ENCODE assay signal across 8 cellular contexts in the genomic region with DNA sequence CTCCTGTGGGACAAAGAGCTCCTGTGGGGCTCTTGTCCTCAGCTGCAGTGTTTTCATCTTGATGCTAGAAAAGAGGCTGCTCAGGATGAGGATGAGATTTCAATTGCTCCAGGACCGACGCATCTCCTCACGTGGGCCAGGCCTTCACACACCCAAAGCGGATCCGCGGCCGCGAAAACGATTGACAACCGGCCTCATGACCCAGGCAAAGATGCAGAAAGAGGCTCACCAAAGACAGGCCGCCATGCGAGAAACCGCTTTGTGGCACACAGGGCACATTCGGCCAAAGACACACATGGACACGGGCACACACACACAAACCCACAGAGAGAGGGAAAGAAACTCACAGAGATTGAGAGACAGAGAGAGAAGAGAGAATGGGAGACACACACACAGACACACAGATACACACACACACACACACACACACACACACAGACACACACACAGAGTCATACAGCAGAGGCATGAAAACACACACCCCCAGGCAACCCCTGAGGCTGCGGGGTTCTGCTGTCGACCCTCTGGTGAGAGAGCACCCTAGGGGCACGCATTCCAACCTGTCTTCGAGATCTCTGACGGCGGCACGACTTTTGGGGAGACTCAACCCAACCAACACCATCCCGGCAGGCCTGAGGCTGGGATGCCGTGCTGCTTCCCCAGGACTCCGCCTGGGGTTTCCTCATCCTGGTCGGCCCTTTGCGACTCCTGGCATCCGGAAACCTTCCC.
DNase-seq lines count a peak whose midpoint lies in the region; ATAC-seq and TF ChIP-seq lines count a peak whose summit lies in the region.

No MANE protein-coding gene starts in this region.

- DNase-seq in CD14-positive monocyte (ENCODE audit: low spot score) (no peak), NT2/D1 (ENCODE audit: low read depth, low spot score) (no peak), endodermal cell (no peak), neuronal stem cell (ENCODE audit: low spot score) (no peak), HEK293T (ENCODE audit: extremely low spot score) (no peak), left lobe of liver (ENCODE audit: low spot score) (no peak)
- DNase-seq in stimulated activated CD4-positive, alpha-beta T cell treated with anti-CD3 and anti-CD28 coated beads, Interleukin-4, amount 100 ng/mL, for 24 hours: no peak

- H3K4me1 Mint-ChIP-seq in CD14-positive monocyte (peaks cover 38% of the 10 kb centered on the region), endodermal cell (peaks cover 2% of the 10 kb centered on the region)

- no peak overlapping the region for H2BK5ac ChIP-seq in neuronal stem cell (ENCODE audit: low read length)

- TF ChIP-seq CTCF in CD14-positive monocyte (IDR thresholded peaks at IDR 0.05): no peak
- TF ChIP-seq CTCF in endodermal cell (conservative IDR thresholded peaks at IDR 0.05): no peak

- H2BK120ac ChIP-seq in neuronal stem cell (ENCODE audit: low read depth, low read length): no peak overlapping the region

- H3K4me3 Mint-ChIP-seq in CD14-positive monocyte (peak overlapping the region; percentile 44 to 77), endodermal cell (peak overlapping the region; percentile 48)

- peak overlapping the region; percentile 18 for H3K4me3 ChIP-seq in NT2/D1 (ENCODE audit: insufficient read length, low read depth)
- H3K4me3 ChIP-seq in endodermal cell (ENCODE audit: low read length): peak overlapping the region; percentile 66
- peak overlapping the region in 1 of 2 donors; percentile 43 for H3K4me3 ChIP-seq in neuronal stem cell (ENCODE audit: low read length in 2 of 2)

- H4K91ac ChIP-seq in neuronal stem cell (ENCODE audit: low read depth, low read length, poor library complexity): no peak overlapping the region

- H3K4me2 ChIP-seq in neuronal stem cell (ENCODE audit: insufficient read depth, low read length, poor library complexity, severe bottlenecking): peak overlapping the region; percentile 14

- H3K79me1 ChIP-seq in neuronal stem cell (ENCODE audit: low read depth, low read length): no peaks in the 10 kb centered on the region

- H3K18ac ChIP-seq in neuronal stem cell (ENCODE audit: low read length): no peak overlapping the region

- 42 to 69% methylated on average over 13 to 27 of the region's 28 CpGs for WGBS in endodermal cell (ENCODE audit: insufficient coverage in 1 of 2, insufficient read length in 1 of 2), 2 experiments
- WGBS in neuronal stem cell (ENCODE audit: extremely low coverage in 2 of 2, insufficient read length in 2 of 2, insufficient replicate concordance in 1 of 2), 2 donors: no CpG with 5 or more reads among the region's 28 CpGs

- ATAC-seq in left lobe of liver (no peak), GM18870 (IDR thresholded peaks at IDR 0.05; ENCODE audit: unreplicated experiment) (no peak)

- POLR2A ChIA-PET in HEK293T (lab: Yijun Ruan, JAX): no interaction called here

- H3K36me3 ChIP-seq in NT2/D1 (ENCODE audit: insufficient read depth, insufficient read length, low read length) (no peaks in the 10 kb centered on the region), endodermal cell (ENCODE audit: control insufficient read depth, insufficient read depth, low read length) (no peaks in the 10 kb centered on the region), neuronal stem cell (replicated peaks in 1 of 2; ENCODE audit: control insufficient read depth in 2 of 2, insufficient read depth in 2 of 2, low read length in 2 of 2) (no peaks in the 10 kb centered on the region)

- intact Hi-C loops in CD14-positive monocyte (cut with micrococcal nuclease): no loop called here

- H3K27ac ChIP-seq in endodermal cell (ENCODE audit: low read depth, low read length): no peak overlapping the region
- H3K27ac ChIP-seq in neuronal stem cell (replicated peaks; ENCODE audit: low read length): no peak overlapping the region

- H3K36me3 Mint-ChIP-seq in CD14-positive monocyte (peaks cover 0 to 4% of the 10 kb centered on the region in 2 donors), endodermal cell (ENCODE audit: low read depth) (no peaks in the 10 kb centered on the region)

- peak overlapping the region; percentile 50 for H3K9ac ChIP-seq in NT2/D1 (ENCODE audit: insufficient read length, low read depth)
- H3K9ac ChIP-seq in endodermal cell (ENCODE audit: extremely low read depth, low read length, poor library complexity, severe bottlenecking): no peak overlapping the region
- H3K9ac ChIP-seq in neuronal stem cell (ENCODE audit: low read depth, low read length, poor library complexity): no peak overlapping the region

- no peak overlapping the region for H2BK12ac ChIP-seq in neuronal stem cell (ENCODE audit: low read length)

- no peak overlapping the region for H4K8ac ChIP-seq in neuronal stem cell (ENCODE audit: low read depth, low read length)

- CTCF ChIA-PET in HEK293T (lab: Yijun Ruan, JAX): no interaction called here

- H3K27me3 Mint-ChIP-seq in CD14-positive monocyte (ENCODE audit: low read depth in 3 of 3) (peaks cover 71 to 96% (median 88%) of the 10 kb centered on the region in 3 donors), endodermal cell (ENCODE audit: insufficient read depth) (peaks cover 99% of the 10 kb centered on the region)

- H3K9me3 ChIP-seq in NT2/D1 (ENCODE audit: insufficient read depth, low read length): no peaks in the 10 kb centered on the region
- no peaks in the 10 kb centered on the region for H3K9me3 ChIP-seq in endodermal cell (ENCODE audit: control insufficient read depth, low read length)
- no peaks in the 10 kb centered on the region for H3K9me3 ChIP-seq in neuronal stem cell (replicated peaks in 1 of 2; ENCODE audit: control insufficient read depth in 2 of 2, insufficient read depth in 1 of 2, low read depth in 1 of 2, low read length in 2 of 2)

- no peak overlapping the region for H2AK5ac ChIP-seq in neuronal stem cell (ENCODE audit: low read depth, low read length)

- H3K9me3 Mint-ChIP-seq in CD14-positive monocyte (peaks cover 0 to 26% (median 9%) of the 10 kb centered on the region in 7 donors), endodermal cell (peaks cover 3% of the 10 kb centered on the region)

- H3K23ac ChIP-seq in neuronal stem cell (ENCODE audit: low read depth, low read length, poor library complexity): no peak overlapping the region

- H3K4ac ChIP-seq in neuronal stem cell (ENCODE audit: low read length): no peak overlapping the region

- H3K27me3 ChIP-seq in NT2/D1 (ENCODE audit: insufficient read depth, insufficient read length) (peaks cover 89% of the 10 kb centered on the region), endodermal cell (ENCODE audit: control insufficient read depth, insufficient read depth, low read length, poor library complexity, severe bottlenecking) (peaks cover 76% of the 10 kb centered on the region), neuronal stem cell (ENCODE audit: control insufficient read depth in 3 of 3, insufficient read depth in 3 of 3, low read depth in 1 of 3, low read length in 3 of 3) (peaks cover 7 to 61% (median 34%) of the 10 kb centered on the region in 3 experiments)

- H3K27ac Mint-ChIP-seq in CD14-positive monocyte (no peak overlapping the region), endodermal cell (no peak overlapping the region)

- H3K4me1 ChIP-seq in NT2/D1 (ENCODE audit: insufficient read depth, insufficient read length): peaks cover 6% of the 10 kb centered on the region
- H3K4me1 ChIP-seq in endodermal cell (ENCODE audit: control insufficient read depth, insufficient read depth, low read length): peaks cover 6% of the 10 kb centered on the region
- H3K4me1 ChIP-seq in neuronal stem cell (ENCODE audit: control insufficient read depth in 2 of 2, insufficient read depth in 1 of 2, low read depth in 1 of 2, low read length in 2 of 2): peaks cover 11 to 13% of the 10 kb centered on the region in 2 donors

- H2AFZ ChIP-seq in neuronal stem cell (ENCODE audit: low read length): peak overlapping the region; percentile 98

- peak overlapping the region; percentile 71 for H2BK15ac ChIP-seq in neuronal stem cell (ENCODE audit: low read length)

- no peak overlapping the region for H3K14ac ChIP-seq in neuronal stem cell (ENCODE audit: low read length)

TF ChIP-seq in HEK293T, 16 proteins besides CTCF, POLR2A, EP300 and RAD21:
- TF ChIP-seq L3MBTL2 (conservative IDR thresholded peaks at IDR 0.05) (no peak), NFRKB (IDR thresholded peaks at IDR 0.05) (no peak), ELF4 (IDR thresholded peaks at IDR 0.05) (no peak), FOXA1 (IDR thresholded peaks at IDR 0.05) (no peak), ZNF384 (IDR thresholded peaks at IDR 0.05) (no peak), ARNT (IDR thresholded peaks at IDR 0.05) (no peak), FOXM1 (IDR thresholded peaks at IDR 0.05; ENCODE audit: borderline replicate concordance) (no peak), TARDBP (IDR thresholded peaks at IDR 0.05) (no peak), CTBP1 (IDR thresholded peaks at IDR 0.05; ENCODE audit: borderline replicate concordance) (no peak), LEF1 (IDR thresholded peaks at IDR 0.05; ENCODE audit: borderline replicate concordance) (no peak)
- TF ChIP-seq, protein P1, sequence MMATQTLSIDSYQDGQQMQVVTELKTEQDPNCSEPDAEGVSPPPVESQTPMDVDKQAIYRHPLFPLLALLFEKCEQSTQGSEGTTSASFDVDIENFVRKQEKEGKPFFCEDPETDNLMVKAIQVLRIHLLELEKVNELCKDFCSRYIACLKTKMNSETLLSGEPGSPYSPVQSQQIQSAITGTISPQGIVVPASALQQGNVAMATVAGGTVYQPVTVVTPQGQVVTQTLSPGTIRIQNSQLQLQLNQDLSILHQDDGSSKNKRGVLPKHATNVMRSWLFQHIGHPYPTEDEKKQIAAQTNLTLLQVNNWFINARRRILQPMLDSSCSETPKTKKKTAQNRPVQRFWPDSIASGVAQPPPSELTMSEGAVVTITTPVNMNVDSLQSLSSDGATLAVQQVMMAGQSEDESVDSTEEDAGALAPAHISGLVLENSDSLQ (IDR thresholded peaks at IDR 0.05): no peak
